In the genomic region with DNA sequence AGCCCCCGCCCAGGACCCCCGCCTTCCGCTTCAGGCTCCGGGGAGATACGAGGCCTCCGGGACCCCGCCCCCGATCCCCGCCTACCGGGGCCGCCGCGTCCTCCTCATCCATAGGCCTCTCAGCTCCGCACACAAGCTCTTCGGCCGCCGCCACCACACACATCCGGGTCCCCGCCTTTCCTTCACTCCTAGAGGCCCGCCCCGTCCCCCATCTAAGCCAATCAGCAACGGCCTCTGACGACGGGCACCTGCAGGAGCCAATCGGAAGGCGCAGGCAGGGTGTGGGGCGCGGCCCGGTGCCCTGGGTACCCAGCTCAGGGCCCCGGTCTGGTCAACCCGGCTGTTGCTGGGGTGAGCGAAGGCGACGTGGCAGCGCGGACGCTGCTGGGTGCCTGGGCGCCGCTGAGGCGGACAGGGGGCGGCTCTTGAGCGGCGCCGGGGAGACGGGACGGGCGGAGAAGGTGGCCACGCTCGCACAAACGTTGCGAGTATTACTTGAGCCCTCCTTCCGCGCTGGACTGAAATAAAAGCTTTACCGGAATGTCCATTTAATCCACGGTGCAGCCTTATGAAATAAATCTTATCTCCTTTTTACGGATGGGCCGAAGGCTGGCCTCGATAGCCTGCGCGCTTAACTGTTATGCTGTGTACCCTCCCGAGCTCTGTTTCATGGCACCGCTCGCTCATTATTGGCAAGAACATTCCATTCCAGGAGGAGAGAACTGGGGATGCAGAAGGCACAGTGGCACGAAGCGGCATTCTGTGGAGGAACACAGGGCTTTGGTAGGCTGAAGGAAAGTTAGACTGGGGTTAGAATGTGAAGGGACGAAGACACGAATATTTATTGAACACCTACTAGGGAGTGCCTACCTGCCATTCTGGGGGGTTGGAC, we compare ENCODE assay signal across 8 cellular contexts. TPM values are rescaled to one million over a fixed set of nuclear protein-coding genes. Genes with fewer than 3 reads are reported as not detected.
DNase-seq lines count a peak whose midpoint lies in the region; ATAC-seq, FAIRE-seq and TF ChIP-seq lines count a peak whose summit lies in the region.

A gene with protein sequence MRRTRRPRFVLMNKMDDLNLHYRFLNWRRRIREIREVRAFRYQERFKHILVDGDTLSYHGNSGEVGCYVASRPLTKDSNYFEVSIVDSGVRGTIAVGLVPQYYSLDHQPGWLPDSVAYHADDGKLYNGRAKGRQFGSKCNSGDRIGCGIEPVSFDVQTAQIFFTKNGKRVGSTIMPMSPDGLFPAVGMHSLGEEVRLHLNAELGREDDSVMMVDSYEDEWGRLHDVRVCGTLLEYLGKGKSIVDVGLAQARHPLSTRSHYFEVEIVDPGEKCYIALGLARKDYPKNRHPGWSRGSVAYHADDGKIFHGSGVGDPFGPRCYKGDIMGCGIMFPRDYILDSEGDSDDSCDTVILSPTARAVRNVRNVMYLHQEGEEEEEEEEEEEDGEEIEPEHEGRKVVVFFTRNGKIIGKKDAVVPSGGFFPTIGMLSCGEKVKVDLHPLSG (minus strand): TSS at position 165 of the 892 bp plus-strand sequence. CDS start 57 bp downstream, at position 108.

- H3K79me2 ChIP-seq in OCI-LY7 (ENCODE audit: insufficient read depth, low read depth, low read length) (no peaks in the 10 kb centered on the region; the same call in 1 of the 2 replicates), endothelial cell of umbilical vein (ENCODE audit: control insufficient read depth, insufficient read depth, low read length) (peaks cover 11% of the 10 kb centered on the region)

- no peaks in the 10 kb centered on the region for H3K9me1 ChIP-seq in endothelial cell of umbilical vein (replicated peaks; ENCODE audit: control insufficient read depth, extremely low read depth, insufficient read depth, low read length)

- H3K27ac ChIP-seq in OCI-LY7 (ENCODE audit: low read depth, low read length, poor library complexity, severe bottlenecking) (peak within 1 kb of the TSS; percentile 34), endothelial cell of umbilical vein (ENCODE audit: insufficient read depth, low read depth, low read length) (peak within 1 kb of the TSS; percentile 52)

- ATAC-seq in GM21526 (IDR thresholded peaks at IDR 0.05; ENCODE audit: low FRiP score, unreplicated experiment) (peak; percentile 98), mucosa of descending colon (peak; percentile 99)

- no peaks in the 10 kb centered on the region for H3K27me3 ChIP-seq in endothelial cell of umbilical vein (ENCODE audit: control insufficient read depth in 2 of 2, insufficient read depth in 2 of 2, low read length in 2 of 2)

- H4K20me1 ChIP-seq in OCI-LY7 (ENCODE audit: insufficient read depth, low read length) (no peaks in the 10 kb centered on the region), endothelial cell of umbilical vein (replicated peaks; ENCODE audit: control insufficient read depth, extremely low read depth, insufficient read depth, low read length) (no peaks in the 10 kb centered on the region)

- BruUV-seq in OCI-LY7 (replicated peaks; lab: Mats Ljungman, UMichigan) = TSS peak; percentile 75
- TSS peak; percentile 93 for BruUV-seq in endothelial cell of umbilical vein (replicated peaks; lab: Mats Ljungman, UMichigan)

- FAIRE-seq in D721Med (lab: Jason Lieb, UNC) (no peak), endothelial cell of umbilical vein (lab: Jason Lieb, UNC) (peak; percentile 98)

- no peaks in the 10 kb centered on the region for H3K9me2 ChIP-seq in OCI-LY7 (ENCODE audit: insufficient read depth, low read length)

- no peak for TF ChIP-seq CTCF in D721Med (IDR thresholded peaks at IDR 0.05; ENCODE audit: insufficient read depth, missing control alignments)
- TF ChIP-seq CTCF in OCI-LY7 (conservative IDR thresholded peaks at IDR 0.05; ENCODE audit: low read length) = no peak
- TF ChIP-seq CTCF in endothelial cell of umbilical vein (IDR thresholded peaks at IDR 0.05; ENCODE audit: extremely low read depth in 1 of 2, insufficient read depth in 1 of 2, low read depth in 1 of 2, low read length in 2 of 2) = no peak
- TF ChIP-seq CTCF in mucosa of descending colon (IDR thresholded peaks at IDR 0.05) = no peak

- dilution Hi-C loops in endothelial cell of umbilical vein (cut with MboI; ENCODE audit: extremely low pct_ligation_motif_present, low sequenced_read_pairs) = no loop called here

- H3K9me3 ChIP-seq in OCI-LY7 (ENCODE audit: low read length) (no peaks in the 10 kb centered on the region), endothelial cell of umbilical vein (replicated peaks; ENCODE audit: control insufficient read depth, insufficient read depth, low read length) (no peaks in the 10 kb centered on the region), mucosa of descending colon (no peaks in the 10 kb centered on the region)

- H3K36me3 ChIP-seq in OCI-LY7 (ENCODE audit: insufficient read depth, low read length) (peaks cover 21% of the 10 kb centered on the region; the same call in 1 of the 2 replicates), endothelial cell of umbilical vein (ENCODE audit: control insufficient read depth in 2 of 2, extremely low read depth in 1 of 2, insufficient read depth in 2 of 2, low read length in 2 of 2) (peaks cover 0 to 19% of the 10 kb centered on the region in 2 experiments), mucosa of descending colon (ENCODE audit: low read depth) (no peaks in the 10 kb centered on the region)

- H2AFZ ChIP-seq in OCI-LY7 (ENCODE audit: low read length) (peak within 1 kb of the TSS; percentile 98), endothelial cell of umbilical vein (ENCODE audit: low read depth, low read length) (peak within 1 kb of the TSS; percentile 78)

- H3K4me3 ChIP-seq in OCI-LY7 (ENCODE audit: low read depth, low read length, poor library complexity, severe bottlenecking) (peak within 1 kb of the TSS; percentile 78), endothelial cell of umbilical vein (replicated peaks in 1 of 3; ENCODE audit: insufficient read depth in 1 of 3, low read depth in 1 of 3, low read length in 3 of 3) (peak within 1 kb of the TSS; percentile 68 to 87 (median 80)), mucosa of descending colon (peak within 1 kb of the TSS; percentile 20)

- CTCF ChIA-PET in OCI-LY7 (lab: Charles Lee; ENCODE audit: unreplicated experiment) (interaction anchor here (1.1 to 1.8 kb wide), 4 partner anchors 14 to 32 kb away, joined by 4 to 7 read pairs (median 6); a partner anchor contains a TSS), endothelial cell of umbilical vein (lab: Charles Lee) (interaction anchor here (0.6 to 6.4 kb wide), 12 partner anchors 13 to 119 kb away, joined by 3 to 91 read pairs (median 4); a partner anchor contains a TSS)

- intact Hi-C loops in OCI-LY7 (cut with micrococcal nuclease; ENCODE audit: unreplicated experiment) = loop anchor here (1.0 kb wide), 1 partner anchor 25 kb away; no protein-coding TSS in a partner anchor
- intact Hi-C loops in endothelial cell of umbilical vein (cut with micrococcal nuclease) = loop anchor here (1.0 to 2.0 kb wide), 3 partner anchors 20 to 101 kb away; a partner anchor contains a TSS
- intact Hi-C loops in mucosa of descending colon (cut with DNase I, micrococcal nuclease) = no loop called here

- H3K9ac ChIP-seq in endothelial cell of umbilical vein (replicated peaks; ENCODE audit: extremely low read depth, insufficient read depth, low read length) = peak within 1 kb of the TSS; percentile 84

- POLR2A ChIA-PET in OCI-LY7 (lab: Charles Lee) = interaction anchor here (0.6 to 2.6 kb wide), 15 partner anchors 9 to 545 kb away, joined by 3 to 29 read pairs (median 4); a partner anchor contains a TSS
- POLR2A ChIA-PET in endothelial cell of umbilical vein (lab: Charles Lee) = interaction anchor here (0.6 to 1.1 kb wide), 7 partner anchors 9 to 116 kb away, joined by 3 to 5 read pairs (median 3); a partner anchor contains a TSS

- H3K4me1 ChIP-seq in OCI-LY7 (ENCODE audit: insufficient read depth, low read length, poor library complexity, severe bottlenecking) = peaks cover 10% of the 10 kb centered on the region
- H3K4me1 ChIP-seq in endothelial cell of umbilical vein (ENCODE audit: control insufficient read depth, extremely low read depth, insufficient read depth, low read length) = peaks cover 9% of the 10 kb centered on the region
- peaks cover 4% of the 10 kb centered on the region for H3K4me1 ChIP-seq in mucosa of descending colon (ENCODE audit: low read depth)

- DNase-seq in D721Med (ENCODE audit: insufficient read length, low spot score) (peak; percentile 99), HuH-7.5 (ENCODE audit: low spot score) (peak; percentile 100), OCI-LY7 (ENCODE audit: low spot score) (peak; percentile 96), activated T-cell treated with anti-CD3 and anti-CD28 coated beads for 1 hour (ENCODE audit: low read depth) (peak; percentile 96), endothelial cell of umbilical vein (ENCODE audit: low read depth, low spot score) (peak; percentile 98), mucosa of descending colon (peak; percentile 97 to 99 (median 98))
- peak; percentile 91 for DNase-seq in stimulated activated CD8-positive, alpha-beta memory T cell treated with anti-CD3 and anti-CD28 coated beads, Interleukin-4, amount 100 ng/mL, for 24 hours (ENCODE audit: low read depth)

- peak within 1 kb of the TSS; percentile 73 for H3K4me2 ChIP-seq in OCI-LY7 (ENCODE audit: low read length)
- peak within 1 kb of the TSS; percentile 91 for H3K4me2 ChIP-seq in endothelial cell of umbilical vein (ENCODE audit: insufficient read depth, low read length)

- TF ChIP-seq POLR2A in endothelial cell of umbilical vein (IDR thresholded peaks at IDR 0.05; ENCODE audit: low read depth, low read length) = peak; percentile 98

TF ChIP-seq in endothelial cell of umbilical vein, 7 proteins besides CTCF, POLR2A, EP300 and RAD21:
- TF ChIP-seq JUN (IDR thresholded peaks at IDR 0.05; ENCODE audit: borderline replicate concordance, insufficient read depth, insufficient read length, low read depth) (no peak), EZH2 (IDR thresholded peaks at IDR 0.05; ENCODE audit: borderline replicate concordance, low read depth, low read length, severe bottlenecking) (no peak), FOS (IDR thresholded peaks at IDR 0.05; ENCODE audit: borderline replicate concordance, insufficient read depth, low read length) (no peak), POLR2AphosphoS5 (IDR thresholded peaks at IDR 0.05; ENCODE audit: insufficient read depth, low read depth, low read length) (peak; percentile 86), GATA2 (IDR thresholded peaks at IDR 0.05; ENCODE audit: insufficient read depth, insufficient read length, low read depth, low read length) (no peak)

RNA-seq across cellular contexts. Expression of the gene that starts here (rescaled TPM):
- total RNA-seq in OCI-LY7 (2014; rRNA removed; shearing (Covaris generic)) = 7.3 and 10.9 TPM in 2 replicates
- 17.2 and 20.5 TPM in 2 replicates for total RNA-seq in OCI-LY7 (2022)
- total RNA-seq in endothelial cell of umbilical vein = 31.7 and 39.2 TPM in 2 replicates
- polyA plus RNA-seq in endothelial cell of umbilical vein = 38.6 and 39.6 TPM in 2 replicates
- 27.2 and 27.3 TPM in 2 replicates for polyA plus RNA-seq in endothelial cell of umbilical vein (2011; cell fraction: cytosol; rRNA removed)
- polyA plus RNA-seq in endothelial cell of umbilical vein (2011; cell fraction: nucleus; rRNA removed) = 30.9 and 32.1 TPM in 2 replicates
- polyA plus RNA-seq in endothelial cell of umbilical vein (2012) = 27.6 and 35.4 TPM in 2 replicates
- 41.8 and 45.3 TPM in 2 replicates for polyA minus RNA-seq in endothelial cell of umbilical vein
- 28.4 TPM for polyA minus RNA-seq in endothelial cell of umbilical vein (2011; cell fraction: cytosol; rRNA and poly(A)+ RNA removed)
- 13.6 and 18.1 TPM in 2 replicates for polyA minus RNA-seq in endothelial cell of umbilical vein (2011; cell fraction: nucleus; rRNA and poly(A)+ RNA removed)
- total RNA-seq in mucosa of descending colon = 10 to 100 TPM; 27.3 to 51.0 (median 32.5) TPM

Comparison
In these comparisons a context has a peak if more than half of its experiments do, and no peak if none do; other contexts are left out.
1. Peak in every context shown above with its lines: DNase-seq, ATAC-seq, H3K4me3 ChIP-seq and H3K27ac ChIP-seq.
2. H3K4me3 ChIP-seq: peak in every context shown above with its lines; median percentile 80 in endothelial cell of umbilical vein; 78 in OCI-LY7; 20 in mucosa of descending colon.
3. intact Hi-C loops: an anchor here in OCI-LY7 (1.0 kb wide) and endothelial cell of umbilical vein (1.0 to 2.0 kb wide); none called in mucosa of descending colon.